In genomic region chr22:19714320-19715252, GRCh38 we compare ENCODE assay signal across 9 cellular contexts. TPM values are rescaled to one million over a fixed set of nuclear protein-coding genes. Genes with fewer than 3 reads are reported as not detected.
DNase-seq lines count a peak whose midpoint lies in the region; ATAC-seq and TF ChIP-seq lines count a peak whose summit lies in the region.
"Had no signal": no experiment of that assay in that cellular context is flagged by ENCODE, and none has a peak within 500 bp of the region (broad histone marks: within the 10 kb centered on the region; RNA-seq: fewer than 3 reads in every experiment).

SEPTIN5 (plus strand) TSS chr22:19714503; CDS start chr22:19714589, 86 bp downstream.

- peak within 1 kb of the TSS; percentile 83 for H3K9ac ChIP-seq in endocrine pancreas (ENCODE audit: control insufficient read depth, insufficient read depth, low read length)

- H3K27me3 ChIP-seq in BE2C (no peaks in the 10 kb centered on the region), endocrine pancreas (ENCODE audit: control insufficient read depth, insufficient read depth, low read length) (no peaks in the 10 kb centered on the region)

- no peak within 1 kb of the TSS for H3K27ac Mint-ChIP-seq in naive B cell

- H3K36me3 ChIP-seq in BE2C (no peaks in the 10 kb centered on the region), endocrine pancreas (ENCODE audit: control insufficient read depth, insufficient read depth, low read length) (no peaks in the 10 kb centered on the region)

- peaks cover 17 to 64% (median 22%) of the 10 kb centered on the region in 3 donors for H3K27me3 Mint-ChIP-seq in naive B cell

- H3K4me3 ChIP-seq in BE2C (ENCODE audit: low read depth, low read length) (peak within 1 kb of the TSS; percentile 58), endocrine pancreas (ENCODE audit: control insufficient read depth, insufficient read depth, low read length) (no peak within 1 kb of the TSS)
- H3K4me3 ChIP-seq: mucosa of descending colon had no signal

- H3K36me3 Mint-ChIP-seq in naive B cell, result no peaks in the 10 kb centered on the region

- DNase-seq in BE2C, result peak; percentile 63
- DNase-seq in NCI-H69 (lab: John Stamatoyannopoulos, UW), result peak; percentile 50
- DNase-seq in naive B cell, result no peak
- no peak for DNase-seq in stimulated activated naive CD4-positive, alpha-beta T cell (lab: John Stamatoyannopoulos, UW)
- DNase-seq in stimulated activated CD4-positive, alpha-beta T cell treated with anti-CD3 and anti-CD28 coated beads, Interleukin-12 subunit alpha, Interleukin-12 subunit beta, amount 100 ng/mL, for 4 hours, result no peak
- DNase-seq in SKM-1 treated with dmso at 0.1 percent for 144 hours (lab: John Stamatoyannopoulos, UW; ENCODE audit: unreplicated experiment), result no peak

- peak within 1 kb of the TSS; percentile 66 to 88 (median 74) for H3K4me3 Mint-ChIP-seq in naive B cell

- no peaks in the 10 kb centered on the region for H3K9me3 Mint-ChIP-seq in naive B cell

- H3K4me1 ChIP-seq in BE2C (peaks cover 8% of the 10 kb centered on the region), endocrine pancreas (ENCODE audit: control insufficient read depth, insufficient read depth, low read length) (no peaks in the 10 kb centered on the region)

- no peak for TF ChIP-seq CTCF in BE2C (IDR thresholded peaks at IDR 0.05; ENCODE audit: low read depth, low read length)

- H3K9me3 ChIP-seq in BE2C, result no peaks in the 10 kb centered on the region
- no peaks in the 10 kb centered on the region for H3K9me3 ChIP-seq in endocrine pancreas (ENCODE audit: control insufficient read depth, low read length)
- H3K9me3 ChIP-seq: mucosa of descending colon had no signal

- H3K4me1 Mint-ChIP-seq in naive B cell, result peaks cover 5 to 10% (median 10%) of the 10 kb centered on the region in 3 donors

- ATAC-seq in naive B cell (ENCODE audit: low read depth in 2 of 2) (no peak), GM21717 (IDR thresholded peaks at IDR 0.05; ENCODE audit: unreplicated experiment) (no peak)
- ATAC-seq: mucosa of descending colon had no signal

RNA-seq across cellular contexts. Expression of gene SEPTIN5, which starts in this region (rescaled TPM):
- 113 TPM for polyA plus RNA-seq in BE2C (2012; ENCODE audit: insufficient read depth, insufficient read length, low read depth)
- polyA plus RNA-seq in naive B cell (ENCODE audit: low read depth in 6 of 6), result 1 to 10 TPM in 3 of 6 donors, under 1 TPM in 2, not detected in 1; 0.38 to 1.6 (median 1.0) TPM

Comparison
In these comparisons a context has a peak if more than half of its experiments do, and no peak if none do; other contexts are left out.
1. DNase-seq: peak in BE2C (single experiment) and NCI-H69 (single experiment); none in naive B cell (single experiment), stimulated activated naive CD4-positive, alpha-beta T cell (0 of 6), stimulated activated CD4-positive, alpha-beta T cell treated with anti-CD3 and anti-CD28 coated beads, Interleukin-12 subunit alpha, Interleukin-12 subunit beta, amount 100 ng/mL, for 4 hours (single experiment) and SKM-1 treated with dmso at 0.1 percent for 144 hours (single experiment).